Comparison of ENCODE assay signal across 25 cellular contexts in the genomic region with DNA sequence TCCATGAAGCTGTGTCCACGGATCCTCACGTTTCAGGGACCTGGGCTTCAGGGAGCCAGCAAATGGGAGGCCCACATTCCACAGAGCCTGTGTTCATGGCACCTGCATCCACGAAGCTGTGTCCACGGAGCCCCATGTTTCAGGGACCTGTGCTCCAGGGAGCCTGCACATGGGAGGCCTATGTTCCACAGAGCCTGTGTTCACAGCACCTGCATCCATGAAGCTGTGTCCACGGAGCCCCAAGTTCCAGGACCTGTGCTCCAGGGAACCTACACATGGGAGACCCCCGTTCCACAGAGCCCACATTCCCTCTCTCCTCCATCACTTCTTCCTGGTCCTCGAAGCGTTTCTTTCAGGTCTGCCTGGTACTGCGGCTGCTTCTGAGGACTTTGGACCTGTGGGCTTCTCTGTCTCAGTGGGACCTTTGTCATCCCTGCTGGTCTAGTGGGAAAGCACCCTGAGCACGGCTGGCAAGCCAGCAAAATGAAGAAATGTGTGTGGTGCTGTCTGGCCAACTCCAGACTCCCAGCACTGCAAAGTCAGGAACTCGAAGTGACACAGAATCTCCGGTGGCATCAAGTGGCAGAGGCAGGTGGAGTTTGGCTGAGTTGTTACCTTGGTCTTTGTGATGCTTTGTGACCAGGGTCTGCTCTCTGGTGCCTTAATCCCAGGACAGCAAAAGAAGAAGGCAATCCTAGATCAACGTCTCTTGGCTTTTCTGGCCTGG.
DNase-seq lines count a peak whose midpoint lies in the region; ATAC-seq and TF ChIP-seq lines count a peak whose summit lies in the region.
"Had no signal": no experiment of that assay in that cellular context is flagged by ENCODE, and none has a peak within 500 bp of the region (broad histone marks: within the 10 kb centered on the region; RNA-seq: fewer than 3 reads in every experiment).

No MANE protein-coding gene starts in this region.

- DNase-seq in glutamatergic neuron (peak; percentile 5), left ventricle myocardium inferior (no peak), mesenchymal stem cell (no peak), sigmoid colon (peak; percentile 50), NCI-H128 (lab: John Stamatoyannopoulos, UW; ENCODE audit: unreplicated experiment) (no peak), HuH-7 (ENCODE audit: low spot score) (no peak), body of pancreas (no peak)
- DNase-seq: COR-L47, DND-41, HCEC 1CT, MV-4-11, NCI-H1105 treated with DMSO at 0.1 percent for 48 hours, NCI-H1694, NCI-H2081, NCI-H2171 treated with DMSO at 0.1 percent for 48 hours, NCI-H446, NCI-H526, OCI-M1, SHP77 had no signal

- H2BK5ac ChIP-seq in mesenchymal stem cell (ENCODE audit: low read depth, low read length, poor library complexity, severe bottlenecking): no peak overlapping the region

- no peaks in the 10 kb centered on the region for H3K9me3 ChIP-seq in left ventricle myocardium inferior (replicated peaks)
- H3K9me3 ChIP-seq in mesenchymal stem cell (ENCODE audit: control insufficient read depth, low read length): no peaks in the 10 kb centered on the region
- H3K9me3 ChIP-seq in sigmoid colon: no peaks in the 10 kb centered on the region
- no peaks in the 10 kb centered on the region for H3K9me3 ChIP-seq in body of pancreas
- H3K9me3 ChIP-seq: BLaER1 had no signal

- H3K36me3 Mint-ChIP-seq in glutamatergic neuron (ENCODE audit: unreplicated experiment): peaks cover 5% of the 10 kb centered on the region
- H3K36me3 Mint-ChIP-seq: IgD-negative memory B cell had no signal

- H3K27me3 Mint-ChIP-seq in glutamatergic neuron (ENCODE audit: unreplicated experiment): peaks cover 7% of the 10 kb centered on the region

- no peak overlapping the region for H3K18ac ChIP-seq in mesenchymal stem cell (ENCODE audit: low read depth in 1 of 2, low read length in 2 of 2)

- no peaks in the 10 kb centered on the region for H3K27me3 ChIP-seq in left ventricle myocardium inferior (ENCODE audit: low read depth)
- H3K27me3 ChIP-seq in mesenchymal stem cell (ENCODE audit: control insufficient read depth in 1 of 2, insufficient read depth in 1 of 2, low read length in 2 of 2): peaks cover 0 to 15% of the 10 kb centered on the region in 2 experiments
- H3K27me3 ChIP-seq in sigmoid colon: no peaks in the 10 kb centered on the region
- no peaks in the 10 kb centered on the region for H3K27me3 ChIP-seq in body of pancreas
- H3K27me3 ChIP-seq: BLaER1 had no signal

- no peak overlapping the region for H3K23ac ChIP-seq in mesenchymal stem cell (ENCODE audit: low read length in 2 of 2)

- H2AK5ac ChIP-seq in mesenchymal stem cell (ENCODE audit: low read length, severe bottlenecking): no peak overlapping the region

- H2BK12ac ChIP-seq in mesenchymal stem cell (ENCODE audit: low read length in 2 of 2): no peak overlapping the region

- H2BK15ac ChIP-seq in mesenchymal stem cell (ENCODE audit: low read depth, poor library complexity, severe bottlenecking): no peak overlapping the region

- no peak overlapping the region for H4K8ac ChIP-seq in mesenchymal stem cell (ENCODE audit: low read length)

- TF ChIP-seq POLR2A in sigmoid colon (IDR thresholded peaks at IDR 0.05): no peak
- no peak for TF ChIP-seq POLR2A in body of pancreas (IDR thresholded peaks at IDR 0.05)

- H3K4me3 Mint-ChIP-seq in glutamatergic neuron (ENCODE audit: unreplicated experiment): no peak overlapping the region
- H3K4me3 Mint-ChIP-seq: CD4-positive, alpha-beta T cell; GM23338 had no signal

- peak overlapping the region; percentile 65 for H4K91ac ChIP-seq in mesenchymal stem cell (ENCODE audit: low read length)

- peaks cover 3% of the 10 kb centered on the region for H3K4me1 Mint-ChIP-seq in glutamatergic neuron (ENCODE audit: low read depth, unreplicated experiment)

- WGBS in mesenchymal stem cell: 75% methylated on average over 13 of the region's 13 CpGs
- 74 to 88% methylated on average over 13 of the region's 13 CpGs for WGBS in sigmoid colon, 2 donors
- 72% methylated on average over 12 to 13 of the region's 13 CpGs for WGBS in body of pancreas, 2 donors

- H3K4me3 ChIP-seq in left ventricle myocardium inferior (no peak overlapping the region), mesenchymal stem cell (ENCODE audit: insufficient read depth in 1 of 2, low read depth in 1 of 2, low read length in 2 of 2) (no peak overlapping the region), sigmoid colon (no peak overlapping the region), body of pancreas (no peak overlapping the region)
- H3K4me3 ChIP-seq: BLaER1, GM12878, GM23338 had no signal

- no peak overlapping the region for H3K14ac ChIP-seq in mesenchymal stem cell (ENCODE audit: low read length in 2 of 2)

- no peak overlapping the region for H3K27ac Mint-ChIP-seq in glutamatergic neuron (ENCODE audit: unreplicated experiment)
- H3K27ac Mint-ChIP-seq: CD4-positive, alpha-beta T cell; GM23338; IgD-negative memory B cell had no signal

- TF ChIP-seq CTCF in glutamatergic neuron (IDR thresholded peaks at IDR 0.05; ENCODE audit: partially characterized antibody, unreplicated experiment): no peak
- TF ChIP-seq CTCF in left ventricle myocardium inferior (IDR thresholded peaks at IDR 0.05; ENCODE audit: borderline replicate concordance): no peak
- no peak for TF ChIP-seq CTCF in sigmoid colon (IDR thresholded peaks at IDR 0.05)
- TF ChIP-seq CTCF in body of pancreas (IDR thresholded peaks at IDR 0.05): no peak

- no peak overlapping the region for H3K9ac ChIP-seq in mesenchymal stem cell (ENCODE audit: low read length)
- H3K9ac ChIP-seq: BLaER1 had no signal

- H3K36me3 ChIP-seq in left ventricle myocardium inferior (no peaks in the 10 kb centered on the region), mesenchymal stem cell (ENCODE audit: control insufficient read depth in 1 of 2, insufficient read depth in 2 of 2, low read depth in 1 of 2, low read length in 2 of 2) (no peaks in the 10 kb centered on the region), sigmoid colon (no peaks in the 10 kb centered on the region), body of pancreas (replicated peaks in 1 of 2; ENCODE audit: insufficient read depth in 1 of 2, low read depth in 2 of 2) (no peaks in the 10 kb centered on the region)
- H3K36me3 ChIP-seq: BLaER1 had no signal

- H3K27ac ChIP-seq in left ventricle myocardium inferior (replicated peaks): peak overlapping the region; percentile 95
- no peak overlapping the region for H3K27ac ChIP-seq in mesenchymal stem cell (ENCODE audit: low read length, poor library complexity, severe bottlenecking)
- H3K27ac ChIP-seq in sigmoid colon: no peak overlapping the region
- no peak overlapping the region for H3K27ac ChIP-seq in body of pancreas
- H3K27ac ChIP-seq: BLaER1 had no signal

- intact Hi-C loops in left ventricle myocardium inferior (cut with micrococcal nuclease) (no loop called here), sigmoid colon (cut with DNase I) (no loop called here), body of pancreas (cut with DNase I) (no loop called here)

- H2AFZ ChIP-seq in mesenchymal stem cell (ENCODE audit: low read depth, low read length): no peak overlapping the region
- H2AFZ ChIP-seq: GM23338 had no signal

- H3K4me1 ChIP-seq in left ventricle myocardium inferior (peaks cover 60% of the 10 kb centered on the region), mesenchymal stem cell (ENCODE audit: control insufficient read depth, insufficient read depth, low read depth, low read length) (no peaks in the 10 kb centered on the region), sigmoid colon (peaks cover 0 to 33% (median 23%) of the 10 kb centered on the region in 4 donors), body of pancreas (no peaks in the 10 kb centered on the region)
- H3K4me1 ChIP-seq: BLaER1 had no signal

- ATAC-seq in HG03378 (IDR thresholded peaks at IDR 0.05; ENCODE audit: unreplicated experiment) (no peak), body of pancreas (no peak)
- ATAC-seq: GM12878, GM23338 had no signal

- H3K4me2 ChIP-seq in mesenchymal stem cell (ENCODE audit: low read length, poor library complexity, severe bottlenecking): no peak overlapping the region
- H3K4me2 ChIP-seq: BLaER1, GM23338 had no signal

- no peak overlapping the region for H3K4ac ChIP-seq in mesenchymal stem cell (ENCODE audit: low read depth in 1 of 2, low read length in 2 of 2)

- H2BK120ac ChIP-seq in mesenchymal stem cell (ENCODE audit: low read depth, low read length): no peak overlapping the region

- H3K9me3 Mint-ChIP-seq in glutamatergic neuron (ENCODE audit: unreplicated experiment): no peaks in the 10 kb centered on the region
- H3K9me3 Mint-ChIP-seq: CD4-positive, alpha-beta T cell; IgD-negative memory B cell had no signal

- no peak for TF ChIP-seq EP300 in sigmoid colon (IDR thresholded peaks at IDR 0.05)

- no peaks in the 10 kb centered on the region for H3K79me1 ChIP-seq in mesenchymal stem cell (replicated peaks; ENCODE audit: low read length, poor library complexity, severe bottlenecking)

Comparison
In these comparisons a context has a peak if more than half of its experiments do, and no peak if none do; other contexts are left out.
1. DNase-seq: peak in glutamatergic neuron (single experiment) and sigmoid colon (single experiment); none in left ventricle myocardium inferior (single experiment), mesenchymal stem cell (single experiment), NCI-H128 (single experiment), HuH-7 (single experiment) and body of pancreas (0 of 4).